In genomic region chr17:80649672-80650338, GRCh38 we compare ENCODE assay signal across 9 cellular contexts.
A peak's percentile ranks its signal among the peaks of the same experiment; 100 is the strongest.
DNase-seq lines count a peak whose midpoint lies in the region; ATAC-seq and FAIRE-seq lines count a peak whose summit lies in the region.
"Had no signal": no experiment of that assay in that cellular context is flagged by ENCODE, and none has a peak within 500 bp of the region (broad histone marks: within the 10 kb centered on the region; RNA-seq: fewer than 3 reads in every experiment).

No MANE protein-coding gene starts in this region.

- ATAC-seq in GM18502 (IDR thresholded peaks at IDR 0.05; ENCODE audit: poor library complexity, unreplicated experiment) = no peak

- intact Hi-C loops in head of caudate nucleus (cut with DNase I) = no loop called here

- no peak overlapping the region for H3K4me3 ChIP-seq in skeletal muscle cell (ENCODE audit: low read depth, low read length)
- H3K4me3 ChIP-seq: ovary had no signal

- no peak for FAIRE-seq in RCC 7860 (lab: Jason Lieb, UNC)

- peak; percentile 22 for DNase-seq in SIG-M5 treated with dmso at 0.1 percent for 504 hours (lab: John Stamatoyannopoulos, UW; ENCODE audit: unreplicated experiment)
- DNase-seq in SIG-M5 (lab: John Stamatoyannopoulos, UW) = no peak
- peak; percentile 54 for DNase-seq in RCC 7860 (ENCODE audit: low spot score)
- peak; percentile 64 for DNase-seq in activated T-helper 9 cell treated with anti-CD3 and anti-CD28 coated beads, Interleukin-2, amount 50 U/mL, for 16 hours (ENCODE audit: low read depth)
- peak in 40 of 42 donors; percentile 27 to 82 (median 53) for DNase-seq in head of caudate nucleus
- DNase-seq in skeletal muscle cell (ENCODE audit: low read depth) = peak; percentile 91
- DNase-seq in DMS79 treated with DMSO at 0.1 percent for 48 hours (lab: John Stamatoyannopoulos, UW) = no peak

Comparison
In these comparisons a context has a peak if more than half of its experiments do, and no peak if none do; other contexts are left out.
1. DNase-seq: peak in SIG-M5 treated with dmso at 0.1 percent for 504 hours (single experiment), RCC 7860 (single experiment), activated T-helper 9 cell treated with anti-CD3 and anti-CD28 coated beads, Interleukin-2, amount 50 U/mL, for 16 hours (single experiment), head of caudate nucleus (40 of 42) and skeletal muscle cell (single experiment); none in SIG-M5 (single experiment) and DMS79 treated with DMSO at 0.1 percent for 48 hours (single experiment).